16 cellular contexts compared by ENCODE assay signal in the genomic region with DNA sequence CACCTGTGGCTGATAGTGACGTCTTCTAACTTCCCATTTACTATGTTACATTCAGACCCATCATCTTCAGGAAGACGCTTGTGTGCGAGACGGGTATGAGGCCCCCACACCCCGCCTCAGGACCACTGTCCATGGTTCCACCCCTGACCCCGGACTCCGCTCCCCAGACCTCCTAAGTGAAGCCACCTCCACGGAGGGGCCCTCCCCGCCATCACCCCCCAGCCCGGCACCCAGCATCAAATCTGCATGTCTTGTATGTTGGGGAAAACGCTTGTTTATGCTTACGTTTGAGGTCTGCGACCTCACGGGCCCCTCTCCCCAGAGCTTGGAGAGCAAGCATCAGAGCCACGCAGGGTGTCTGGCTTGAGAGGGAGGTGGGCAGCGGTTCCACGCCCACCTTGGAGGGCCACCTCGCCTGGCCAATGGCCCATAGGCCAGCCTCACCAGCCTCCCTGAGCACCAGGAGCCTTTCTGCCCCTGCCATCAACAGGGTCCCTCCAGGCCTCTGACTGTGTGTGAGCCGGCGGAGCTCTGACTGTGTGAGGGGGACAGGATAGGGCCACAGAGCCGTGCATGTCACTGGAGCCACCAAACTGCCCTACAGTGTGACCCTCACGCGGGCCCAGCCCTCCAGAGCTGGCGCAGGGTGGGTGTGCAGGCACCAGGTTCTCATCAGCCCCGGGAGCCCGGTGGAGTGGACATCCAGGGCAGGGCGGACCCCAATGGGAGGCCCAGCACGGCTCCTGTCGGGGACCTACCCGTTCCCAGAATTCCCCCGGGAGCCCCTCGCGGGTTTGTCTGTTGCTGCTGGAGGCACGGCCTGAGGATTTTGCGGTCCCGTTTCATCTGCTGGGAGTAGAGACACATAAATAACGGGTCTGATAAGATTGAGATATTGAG.
"Had no signal": no experiment of that assay in that cellular context is flagged by ENCODE, and none has a peak within 500 bp of the region (broad histone marks: within the 10 kb centered on the region; RNA-seq: fewer than 3 reads in every experiment).

No MANE protein-coding gene starts in this region.

- H3K36me3 ChIP-seq: spleen, stomach, thoracic aorta had no signal

- H3K4me1 ChIP-seq: psoas muscle, spleen, stomach had no signal

- H3K9me3 ChIP-seq: psoas muscle, spleen, stomach, thoracic aorta had no signal

- H3K4me3 Mint-ChIP-seq: activated CD8-positive, alpha-beta T cell treated with anti-CD3 and anti-CD28 coated beads, Interleukin-2, amount 10 ng/mL, durations not matched to agents 7 days and 5 days; activated naive CD8-positive, alpha-beta T cell treated with anti-CD3 and anti-CD28 coated beads for 36 hours; effector memory CD8-positive, alpha-beta T cell; memory B cell; naive thymus-derived CD8-positive, alpha-beta T cell had no signal

- H3K27ac Mint-ChIP-seq: activated CD8-positive, alpha-beta T cell treated with anti-CD3 and anti-CD28 coated beads, Interleukin-2, amount 10 ng/mL, durations not matched to agents 7 days and 5 days; activated naive CD8-positive, alpha-beta T cell treated with anti-CD3 and anti-CD28 coated beads for 36 hours; effector memory CD8-positive, alpha-beta T cell; memory B cell; naive thymus-derived CD8-positive, alpha-beta T cell had no signal

- H3K9me3 Mint-ChIP-seq: activated naive CD8-positive, alpha-beta T cell treated with anti-CD3 and anti-CD28 coated beads for 36 hours; effector memory CD8-positive, alpha-beta T cell; memory B cell; naive thymus-derived CD8-positive, alpha-beta T cell had no signal

- H3K36me3 Mint-ChIP-seq: activated naive CD8-positive, alpha-beta T cell treated with anti-CD3 and anti-CD28 coated beads for 36 hours; memory B cell; naive thymus-derived CD8-positive, alpha-beta T cell had no signal

- DNase-seq: activated CD4-positive, alpha-beta T cell treated with anti-CD3 and anti-CD28 coated beads for 48 hours; activated CD8-positive, alpha-beta memory T cell treated with anti-CD3 and anti-CD28 coated beads, Interleukin-2, amount 50 U/mL, for 4 hours; activated CD8-positive, alpha-beta T cell treated with anti-CD3 and anti-CD28 coated beads, Interleukin-2, amount 10 ng/mL, durations not matched to agents 7 days and 5 days; activated naive CD8-positive, alpha-beta T cell treated with anti-CD3 and anti-CD28 coated beads for 36 hours; activated T-cell treated with anti-CD3 and anti-CD28 coated beads, Interleukin-2, amount 50 U/mL, for 48 hours; dermis blood vessel endothelial cell; effector memory CD8-positive, alpha-beta T cell; foreskin melanocyte; occipital lobe; spleen; stomach had no signal

- H3K4me1 Mint-ChIP-seq: activated naive CD8-positive, alpha-beta T cell treated with anti-CD3 and anti-CD28 coated beads for 36 hours; memory B cell; naive thymus-derived CD8-positive, alpha-beta T cell had no signal

- H3K27ac ChIP-seq: epithelial cell of prostate, psoas muscle, spleen, stomach, thoracic aorta had no signal

- H3K4me3 ChIP-seq: psoas muscle, spleen, stomach, thoracic aorta had no signal
